ENCODE assay signal across 1 cellular context in the genomic region with DNA sequence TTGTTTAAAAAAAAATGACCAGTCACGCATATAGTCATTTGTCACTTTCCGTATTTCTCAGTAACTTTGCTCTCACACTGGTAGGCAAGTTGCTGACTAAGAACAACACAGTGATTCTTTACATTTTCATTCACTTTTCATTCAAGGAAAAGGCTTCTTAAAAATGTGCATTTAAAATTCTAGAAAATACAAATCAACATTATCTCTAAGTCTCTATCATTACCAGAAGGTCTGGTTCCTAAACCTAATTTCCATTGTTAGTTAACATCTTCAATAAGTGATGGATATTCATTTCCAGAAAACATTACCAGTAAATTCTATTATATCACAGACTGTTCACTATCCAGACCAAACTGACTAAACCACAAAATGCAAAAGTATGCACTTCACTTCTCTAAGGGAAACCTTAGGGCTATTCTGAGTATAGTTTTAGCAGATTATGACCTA.
TF ChIP-seq lines count a peak whose summit lies in the region.

No MANE protein-coding gene starts in this region.

TF ChIP-seq in K562, 482 proteins besides CTCF, POLR2A, EP300 and RAD21 (continued from another document):
- TF ChIP-seq, protein P1, sequence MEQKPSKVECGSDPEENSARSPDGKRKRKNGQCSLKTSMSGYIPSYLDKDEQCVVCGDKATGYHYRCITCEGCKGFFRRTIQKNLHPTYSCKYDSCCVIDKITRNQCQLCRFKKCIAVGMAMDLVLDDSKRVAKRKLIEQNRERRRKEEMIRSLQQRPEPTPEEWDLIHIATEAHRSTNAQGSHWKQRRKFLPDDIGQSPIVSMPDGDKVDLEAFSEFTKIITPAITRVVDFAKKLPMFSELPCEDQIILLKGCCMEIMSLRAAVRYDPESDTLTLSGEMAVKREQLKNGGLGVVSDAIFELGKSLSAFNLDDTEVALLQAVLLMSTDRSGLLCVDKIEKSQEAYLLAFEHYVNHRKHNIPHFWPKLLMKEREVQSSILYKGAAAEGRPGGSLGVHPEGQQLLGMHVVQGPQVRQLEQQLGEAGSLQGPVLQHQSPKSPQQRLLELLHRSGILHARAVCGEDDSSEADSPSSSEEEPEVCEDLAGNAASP (IDR thresholded peaks at IDR 0.05), result no peak
- TF ChIP-seq ZNF695 (CRISPR knock-in tag; IDR thresholded peaks at IDR 0.05), result no peak
